6 cellular contexts compared by ENCODE assay signal in the genomic region with DNA sequence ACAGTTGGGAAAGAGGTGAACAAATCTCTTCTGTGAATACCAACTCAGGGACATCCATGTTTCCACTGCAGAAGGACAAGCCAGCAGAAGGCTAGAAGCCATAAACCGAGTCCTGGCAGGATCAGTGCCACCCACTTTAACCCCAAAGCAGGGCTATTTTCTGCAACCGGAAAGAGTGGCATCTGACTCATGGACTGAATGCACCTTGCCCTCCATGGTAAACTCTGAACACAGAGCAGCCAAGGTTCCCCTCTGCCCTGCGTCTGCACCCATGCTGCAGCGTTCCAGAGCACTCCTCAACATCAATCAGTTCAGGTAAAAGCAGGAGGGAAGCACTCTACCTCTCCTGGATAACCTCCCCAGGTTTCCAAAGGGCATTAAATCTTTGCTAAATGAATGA. TPM values are rescaled to one million over a fixed set of nuclear protein-coding genes. Genes with fewer than 3 reads are reported as not detected.
DNase-seq lines count a peak whose midpoint lies in the region; ATAC-seq and TF ChIP-seq lines count a peak whose summit lies in the region.

No MANE protein-coding gene starts in this region.

- no peaks in the 10 kb centered on the region for H3K27me3 ChIP-seq in ovary

- H3K4me3 ChIP-seq in ovary, result peak overlapping the region; percentile 61

- ATAC-seq in HG03378 (IDR thresholded peaks at IDR 0.05; ENCODE audit: unreplicated experiment) (no peak), HG02870 (IDR thresholded peaks at IDR 0.05; ENCODE audit: unreplicated experiment) (no peak)

- intact Hi-C loops in ovary (cut with DNase I), result no loop called here

- DNase-seq in activated gamma-delta T cell treated with Interleukin-2 at 50 U/mL for 16 hours (peak; percentile 11), activated gamma-delta T cell (lab: John Stamatoyannopoulos, UW) (no peak), ovary (no peak)
- peak; percentile 21 for DNase-seq in central memory CD4-positive, alpha-beta T cell

- TF ChIP-seq EP300 in ovary (IDR thresholded peaks at IDR 0.05), result no peak

- H3K9me3 ChIP-seq in ovary, result no peaks in the 10 kb centered on the region

- no peak for TF ChIP-seq POLR2A in ovary (IDR thresholded peaks at IDR 0.05)

- no peaks in the 10 kb centered on the region for H3K36me3 ChIP-seq in ovary

- H3K4me1 ChIP-seq in ovary (ENCODE audit: insufficient read depth), result peaks cover 8% of the 10 kb centered on the region

- no peak for TF ChIP-seq CTCF in ovary (IDR thresholded peaks at IDR 0.05)

- WGBS in ovary, 3 donors, result 28 to 45% (median 30%) methylated on average over 4 of the region's 4 CpGs

- H3K27ac ChIP-seq in ovary, result peak overlapping the region in 1 of 2 donors; percentile 89

RNA-seq across cellular contexts. Expression of gene NGRN, which starts 0.8 kb away (rescaled TPM):
- 100 to 1,000 TPM in 3 of 7 donors, 10 to 100 TPM in 4; 52.8 to 111 (median 86.0) TPM for total RNA-seq in ovary
- 100 to 1,000 TPM in 1 of 2 donors, 10 to 100 TPM in 1; 69.8 to 112 TPM for polyA plus RNA-seq in ovary

RNA-seq across cellular contexts. Expression of gene TTLL13, which starts 15.3 kb away (rescaled TPM):
- total RNA-seq in ovary, result under 1 TPM in 3 of 7 donors, not detected in 4; 0.10 to 0.15 (median 0.13) TPM
- under 1 TPM; 0.04 to 0.33 TPM for polyA plus RNA-seq in ovary

RNA-seq across cellular contexts. Expression of gene GDPGP1, which starts 30.6 kb away (rescaled TPM):
- 1 to 10 TPM; 2.5 to 9.3 (median 8.3) TPM for total RNA-seq in ovary
- polyA plus RNA-seq in ovary, result 1 to 10 TPM; 2.0 to 3.0 TPM

RNA-seq across cellular contexts. Expression of gene CIB1, which starts 30.9 kb away (rescaled TPM):
- total RNA-seq in ovary, result 10 to 100 TPM; 18.5 to 68.8 (median 45.0) TPM
- 10 to 100 TPM; 40.2 to 53.6 TPM for polyA plus RNA-seq in ovary

Comparison
In these comparisons a context has a peak if more than half of its experiments do, and no peak if none do; other contexts are left out.
1. DNase-seq: peak in activated gamma-delta T cell treated with Interleukin-2 at 50 U/mL for 16 hours (single experiment) and central memory CD4-positive, alpha-beta T cell (single experiment); none in activated gamma-delta T cell (single experiment) and ovary (0 of 5).